ENCODE assay signal across 1 cellular context in the genomic region with DNA sequence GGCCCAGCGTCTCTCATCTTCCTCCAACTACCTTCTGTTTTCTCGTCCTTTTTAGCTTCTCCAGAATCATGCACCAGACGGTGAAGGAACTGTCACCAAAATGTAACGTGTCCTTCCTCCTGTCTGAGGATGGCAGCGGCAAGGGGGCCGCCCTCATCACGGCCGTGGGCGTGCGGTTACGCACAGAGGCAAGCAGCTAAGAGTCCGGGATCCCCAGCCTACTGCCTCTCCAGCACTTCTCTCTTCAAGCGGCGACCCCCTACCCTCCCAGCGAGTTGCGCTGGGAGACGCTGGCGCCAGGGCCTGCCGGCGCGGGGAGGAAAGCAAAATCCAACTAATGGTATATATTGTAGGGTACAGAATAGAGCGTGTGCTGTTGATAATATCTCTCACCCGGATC.
TF ChIP-seq lines count a peak whose summit lies in the region.

No MANE protein-coding gene starts in this region.

TF ChIP-seq in GM12878, 131 proteins besides CTCF, POLR2A, EP300 and RAD21:
- no peak for TF ChIP-seq EZH2 (IDR thresholded peaks at IDR 0.05; ENCODE audit: borderline replicate concordance, control insufficient read depth, low read depth, low read length)
- no peak for TF ChIP-seq GABPA (IDR thresholded peaks at IDR 0.05; ENCODE audit: low read depth)
- 0 out of 2 replicates have a peak, but pooled peaks have one; percentile 19 for TF ChIP-seq POLR2AphosphoS5 (IDR thresholded peaks at IDR 0.05; ENCODE audit: low read length)
TF ChIP-seq in GM12878: peak in this region for 1.
